Comparison of ENCODE assay signal across 1 cellular context in the genomic region with DNA sequence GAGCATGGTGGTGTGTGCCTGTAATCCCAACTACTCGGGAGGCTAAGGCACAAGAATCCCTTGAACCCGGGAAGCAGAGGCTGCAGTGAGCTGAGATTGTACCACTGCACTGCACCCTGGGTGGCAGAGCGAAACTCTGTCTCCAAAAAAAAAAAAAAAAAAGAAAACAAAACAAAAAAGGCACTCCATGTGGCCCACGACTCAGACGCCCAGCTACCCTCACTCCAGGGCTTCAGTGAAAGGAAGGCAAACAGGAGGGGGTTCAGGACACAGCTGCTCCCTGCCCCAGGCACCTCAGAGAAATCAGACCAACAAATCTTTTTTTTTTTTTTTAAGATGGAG.
A peak's percentile ranks its signal among the peaks of the same experiment; 100 is the strongest.
TF ChIP-seq lines count a peak whose summit lies in the region.

No MANE protein-coding gene starts in this region.

TF ChIP-seq in HEK293, 187 proteins besides CTCF, POLR2A, EP300 and RAD21 (continued from another document):
- TF ChIP-seq, protein P1, sequence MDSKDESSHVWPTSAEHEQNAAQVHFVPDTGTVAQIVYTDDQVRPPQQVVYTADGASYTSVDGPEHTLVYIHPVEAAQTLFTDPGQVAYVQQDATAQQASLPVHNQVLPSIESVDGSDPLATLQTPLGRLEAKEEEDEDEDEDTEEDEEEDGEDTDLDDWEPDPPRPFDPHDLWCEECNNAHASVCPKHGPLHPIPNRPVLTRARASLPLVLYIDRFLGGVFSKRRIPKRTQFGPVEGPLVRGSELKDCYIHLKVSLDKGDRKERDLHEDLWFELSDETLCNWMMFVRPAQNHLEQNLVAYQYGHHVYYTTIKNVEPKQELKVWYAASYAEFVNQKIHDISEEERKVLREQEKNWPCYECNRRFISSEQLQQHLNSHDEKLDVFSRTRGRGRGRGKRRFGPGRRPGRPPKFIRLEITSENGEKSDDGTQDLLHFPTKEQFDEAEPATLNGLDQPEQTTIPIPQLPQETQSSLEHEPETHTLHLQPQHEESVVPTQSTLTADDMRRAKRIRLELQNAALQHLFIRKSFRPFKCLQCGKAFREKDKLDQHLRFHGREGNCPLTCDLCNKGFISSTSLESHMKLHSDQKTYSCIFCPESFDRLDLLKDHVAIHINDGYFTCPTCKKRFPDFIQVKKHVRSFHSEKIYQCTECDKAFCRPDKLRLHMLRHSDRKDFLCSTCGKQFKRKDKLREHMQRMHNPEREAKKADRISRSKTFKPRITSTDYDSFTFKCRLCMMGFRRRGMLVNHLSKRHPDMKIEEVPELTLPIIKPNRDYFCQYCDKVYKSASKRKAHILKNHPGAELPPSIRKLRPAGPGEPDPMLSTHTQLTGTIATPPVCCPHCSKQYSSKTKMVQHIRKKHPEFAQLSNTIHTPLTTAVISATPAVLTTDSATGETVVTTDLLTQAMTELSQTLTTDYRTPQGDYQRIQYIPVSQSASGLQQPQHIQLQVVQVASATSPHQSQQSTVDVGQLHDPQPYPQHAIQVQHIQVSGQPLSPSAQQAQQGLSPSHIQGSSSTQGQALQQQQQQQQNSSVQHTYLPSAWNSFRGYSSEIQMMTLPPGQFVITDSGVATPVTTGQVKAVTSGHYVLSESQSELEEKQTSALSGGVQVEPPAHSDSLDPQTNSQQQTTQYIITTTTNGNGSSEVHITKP (tag by site-specific recombination; IDR thresholded peaks at IDR 0.05) = peak; percentile 67
- no peak for TF ChIP-seq ZNF394 (tag by site-specific recombination; IDR thresholded peaks at IDR 0.05; ENCODE audit: borderline replicate concordance)
- TF ChIP-seq ZBTB8A (tag by site-specific recombination; IDR thresholded peaks at IDR 0.05) = peak; percentile 46; the same call in 1 of the 2 replicates
- TF ChIP-seq ZIC2 (tag by site-specific recombination; IDR thresholded peaks at IDR 0.05) = peak; percentile 95
- TF ChIP-seq GLIS1 (tag by site-specific recombination; IDR thresholded peaks at IDR 0.05) = peak; percentile 73
- TF ChIP-seq OVOL3 (tag by site-specific recombination; IDR thresholded peaks at IDR 0.05) = no peak
